ENCODE assay signal across 1 cellular context in genomic region chr1:211601982-211602644, GRCh38.
TF ChIP-seq lines count a peak whose summit lies in the region.

No MANE protein-coding gene starts in this region.

TF ChIP-seq in H1, 55 proteins besides CTCF, POLR2A, EP300 and RAD21:
- no peak for TF ChIP-seq RFX5 (IDR thresholded peaks at IDR 0.05; ENCODE audit: borderline replicate concordance, low read depth, low read length)
- no peak for TF ChIP-seq CREB1 (IDR thresholded peaks at IDR 0.05)
- no peak for TF ChIP-seq SAP30 (IDR thresholded peaks at IDR 0.05; ENCODE audit: insufficient read depth, insufficient replicate concordance, low read length)
- TF ChIP-seq SRF (IDR thresholded peaks at IDR 0.05; ENCODE audit: low read depth, low read length): no peak
- TF ChIP-seq TAF7 (optimal IDR thresholded peaks at IDR 0.05; ENCODE audit: borderline replicate concordance, low read depth, low read length): no peak
- TF ChIP-seq CBX5 (IDR thresholded peaks at IDR 0.05; ENCODE audit: low read depth, low read length): no peak
- no peak for TF ChIP-seq KDM1A (IDR thresholded peaks at IDR 0.05; ENCODE audit: borderline replicate concordance, low read length)
- no peak for TF ChIP-seq POLR2AphosphoS5 (IDR thresholded peaks at IDR 0.05; ENCODE audit: low read depth, low read length)
- no peak for TF ChIP-seq BCL11A (IDR thresholded peaks at IDR 0.05; ENCODE audit: low read depth in 2 of 2, low read length in 2 of 2)
- no peak for TF ChIP-seq SP2 (IDR thresholded peaks at IDR 0.05; ENCODE audit: low read length)
- TF ChIP-seq MAX (IDR thresholded peaks at IDR 0.05): no peak
- TF ChIP-seq NANOG (IDR thresholded peaks at IDR 0.05; ENCODE audit: insufficient read depth, low read depth, low read length, poor library complexity, severe bottlenecking): no peak
- no peak for TF ChIP-seq RXRA (IDR thresholded peaks at IDR 0.05; ENCODE audit: insufficient read depth, low read depth, low read length)
- TF ChIP-seq RNF2 (IDR thresholded peaks at IDR 0.05; ENCODE audit: borderline replicate concordance, low read depth, low read length, missing control alignments, poor library complexity, severe bottlenecking): no peak
- no peak for TF ChIP-seq YY1 (IDR thresholded peaks at IDR 0.05; ENCODE audit: low read depth, low read length)
- no peak for TF ChIP-seq ATF2 (IDR thresholded peaks at IDR 0.05; ENCODE audit: low read length)
- no peak for TF ChIP-seq RBBP5 (IDR thresholded peaks at IDR 0.05; ENCODE audit: borderline replicate concordance, low read depth, low read length)
- TF ChIP-seq TEAD4 (IDR thresholded peaks at IDR 0.05; ENCODE audit: low read depth, low read length): no peak
- TF ChIP-seq TBP (IDR thresholded peaks at IDR 0.05; ENCODE audit: low read depth, low read length): no peak
